ENCODE assay signal across 10 cellular contexts in the genomic region with DNA sequence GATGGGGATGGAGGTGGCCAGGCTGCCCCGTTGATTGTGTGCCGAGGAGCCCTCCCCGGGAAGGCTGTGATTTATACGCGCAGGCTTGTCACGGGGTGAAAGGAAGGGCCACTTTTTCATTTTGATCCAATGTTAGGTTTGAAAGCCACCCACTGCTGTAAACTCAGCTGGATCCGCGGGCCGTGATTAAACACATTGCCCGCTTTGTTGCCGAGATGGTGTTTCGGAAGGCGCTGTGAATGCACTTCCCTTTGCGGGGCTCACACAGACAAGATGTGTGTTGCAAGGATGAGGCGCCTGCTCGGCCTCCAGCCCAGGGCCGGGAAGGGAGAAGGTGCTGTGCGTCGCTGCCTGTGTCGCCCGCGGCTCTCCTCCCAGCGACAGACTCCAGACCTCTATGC.
DNase-seq lines count a peak whose midpoint lies in the region; ATAC-seq and TF ChIP-seq lines count a peak whose summit lies in the region.
"Had no signal": no experiment of that assay in that cellular context is flagged by ENCODE, and none has a peak within 500 bp of the region (broad histone marks: within the 10 kb centered on the region; RNA-seq: fewer than 3 reads in every experiment).

No MANE protein-coding gene starts in this region.

- H4K5ac ChIP-seq in H9 (ENCODE audit: insufficient read length, low read depth, low read length), result no peak overlapping the region

- H3K23ac ChIP-seq in H9 (ENCODE audit: insufficient read length, low read depth, low read length), result no peak overlapping the region

- no peaks in the 10 kb centered on the region for H3F3A ChIP-seq in MM.1S (ENCODE audit: insufficient read depth, low read length)

- H3K4me3 Mint-ChIP-seq in H9, result peak overlapping the region; percentile 64 to 74

- no peaks in the 10 kb centered on the region for H3K9me2 ChIP-seq in MM.1S (replicated peaks; ENCODE audit: insufficient read depth, low read length)

- H3K14ac ChIP-seq in H9 (ENCODE audit: insufficient read depth, low read length), result no peak overlapping the region

- peak; percentile 72 for DNase-seq in H9
- peak; percentile 31 for DNase-seq in cerebellum (ENCODE audit: low spot score)
- peak; percentile 52 for DNase-seq in inferior parietal cortex (ENCODE audit: extremely low spot score)
- DNase-seq in psoas muscle, result peak; percentile 27 to 62
- no peak for DNase-seq in stimulated activated CD4-positive, alpha-beta T cell treated with anti-CD3 and anti-CD28 coated beads, Interleukin-1b, Interleukin-23, amount 100 ng/mL, for 48 hours
- DNase-seq in MM.1S, result no peak
- DNase-seq in activated CD4-positive, CD25-positive, alpha-beta regulatory T cell treated with anti-CD3 and anti-CD28 coated beads, Interleukin-2, amount 50 U/mL, for 72 hours, result no peak
- DNase-seq in SIG-M5 (lab: John Stamatoyannopoulos, UW), result no peak
- DNase-seq: activated naive CD4-positive, alpha-beta T cell; NCI-H345 had no signal

- H3K9me3 ChIP-seq in H9 (ENCODE audit: control insufficient read depth, low read depth, low read length) (no peaks in the 10 kb centered on the region), psoas muscle (no peaks in the 10 kb centered on the region), MM.1S (replicated peaks; ENCODE audit: insufficient read depth, low read length) (no peaks in the 10 kb centered on the region)

- H3K79me1 ChIP-seq in H9 (ENCODE audit: insufficient read depth, low read depth, low read length, poor library complexity, severe bottlenecking), result no peaks in the 10 kb centered on the region

- H3K36me3 ChIP-seq in psoas muscle (ENCODE audit: insufficient read depth in 1 of 2, low read depth in 1 of 2) (no peaks in the 10 kb centered on the region), MM.1S (replicated peaks; ENCODE audit: insufficient read depth, low read length) (no peaks in the 10 kb centered on the region)

- H3T11ph ChIP-seq in H9 (ENCODE audit: low read length), result no peak overlapping the region

- H3K4me2 ChIP-seq in H9 (ENCODE audit: insufficient read depth, insufficient read length, low read length) (peak overlapping the region; percentile 85), MM.1S (ENCODE audit: low read depth, low read length) (no peak overlapping the region)

- H3K4me3 ChIP-seq in psoas muscle (peak overlapping the region; percentile 44), MM.1S (ENCODE audit: low read length) (no peak overlapping the region)

- no peak overlapping the region for H2BK20ac ChIP-seq in H9 (ENCODE audit: low read depth, low read length, poor library complexity, severe bottlenecking)

- H2BK5ac ChIP-seq in H9 (ENCODE audit: insufficient read length, low read length), result no peak overlapping the region

- no peak overlapping the region for H4K8ac ChIP-seq in H9 (replicated peaks; ENCODE audit: insufficient read length, low read depth, low read length)

- no peak overlapping the region for H3K56ac ChIP-seq in H9 (ENCODE audit: insufficient read length, low read depth, low read length)

- no CpG with 5 or more reads among the region's 23 CpGs for WGBS in H9 (ENCODE audit: extremely low coverage, insufficient read length, low lambda C conversion rate)
- WGBS in psoas muscle, 3 donors, result 2 to 5% (median 4%) methylated on average over 23 of the region's 23 CpGs

- H3K4me1 ChIP-seq in H9 (ENCODE audit: insufficient read depth, low read length), result no peaks in the 10 kb centered on the region; the same call in 1 of the 2 replicates
- H3K4me1 ChIP-seq in psoas muscle, result no peaks in the 10 kb centered on the region
- no peaks in the 10 kb centered on the region for H3K4me1 ChIP-seq in MM.1S (ENCODE audit: low read length)

- H4K20me1 ChIP-seq in H9 (ENCODE audit: control insufficient read depth, insufficient read depth, insufficient read length), result no peaks in the 10 kb centered on the region
- H4K20me1 ChIP-seq in MM.1S (ENCODE audit: insufficient read depth, low read length), result no peaks in the 10 kb centered on the region

- no peak overlapping the region for H4K91ac ChIP-seq in H9 (ENCODE audit: insufficient read length, low read depth, low read length)

- no peak overlapping the region for H2AK5ac ChIP-seq in H9 (ENCODE audit: insufficient read length, low read length)

- no peak overlapping the region for H3K27ac ChIP-seq in H9 (ENCODE audit: insufficient read length, low read depth, low read length)
- H3K27ac ChIP-seq in psoas muscle, result no peak overlapping the region
- no peak overlapping the region for H3K27ac ChIP-seq in MM.1S (ENCODE audit: low read length)

- H2AFZ ChIP-seq in H9 (ENCODE audit: low read length) (no peak overlapping the region), MM.1S (ENCODE audit: low read length) (no peak overlapping the region)

- no peaks in the 10 kb centered on the region for H3K79me2 ChIP-seq in H9 (ENCODE audit: insufficient read depth, low read length)
- no peaks in the 10 kb centered on the region for H3K79me2 ChIP-seq in MM.1S (ENCODE audit: low read length)

- H3K4ac ChIP-seq in H9 (ENCODE audit: low read depth, low read length), result no peak overlapping the region

- no peaks in the 10 kb centered on the region for H3K36me3 Mint-ChIP-seq in H9 (ENCODE audit: insufficient read depth in 1 of 3, low read depth in 3 of 3)

- no peak overlapping the region for H2BK120ac ChIP-seq in H9 (ENCODE audit: low read depth, low read length, poor library complexity, severe bottlenecking)

- TF ChIP-seq CTCF in H9 (conservative IDR thresholded peaks at IDR 0.05) (no peak), psoas muscle (IDR thresholded peaks at IDR 0.05) (no peak), MM.1S (IDR thresholded peaks at IDR 0.05; ENCODE audit: low read length) (no peak)

- no peaks in the 10 kb centered on the region for H3K9me3 Mint-ChIP-seq in H9

- H3K18ac ChIP-seq in H9 (ENCODE audit: insufficient read length, low read depth, low read length), result no peak overlapping the region

- H3K4me1 Mint-ChIP-seq in H9, result peaks cover 21 to 28% of the 10 kb centered on the region in 2 experiments

- no peak overlapping the region for H3K9ac ChIP-seq in H9 (ENCODE audit: extremely low read depth, insufficient read length, low read length)
- H3K9ac ChIP-seq in MM.1S (ENCODE audit: low read length), result no peak overlapping the region

- intact Hi-C loops in psoas muscle (cut with DNase I), result no loop called here

- H3K27ac Mint-ChIP-seq in H9, result no peak overlapping the region

- no peak overlapping the region for H2BK15ac ChIP-seq in H9 (ENCODE audit: low read depth, low read length)

- H3K27me3 ChIP-seq in H9 (ENCODE audit: insufficient read depth, low read length) (peaks cover 4% of the 10 kb centered on the region; the same call in 1 of the 2 replicates), psoas muscle (ENCODE audit: insufficient read depth in 3 of 3, low read length in 2 of 3) (peaks cover 0 to 25% (median 0%) of the 10 kb centered on the region in 3 donors), MM.1S (replicated peaks; ENCODE audit: insufficient read depth, low read length) (no peaks in the 10 kb centered on the region)

- no peaks in the 10 kb centered on the region for H3K23me2 ChIP-seq in H9 (ENCODE audit: insufficient read length, low read depth, low read length, poor library complexity, severe bottlenecking)

- H2BK12ac ChIP-seq in H9 (ENCODE audit: insufficient read length, low read depth, low read length), result no peak overlapping the region

- peaks cover 86% of the 10 kb centered on the region for H3K27me3 Mint-ChIP-seq in H9 (ENCODE audit: low read depth)

- no peak for ATAC-seq in psoas muscle

Comparison
In these comparisons a context has a peak if more than half of its experiments do, and no peak if none do; other contexts are left out.
1. DNase-seq: peak in H9 (single experiment), cerebellum (single experiment), inferior parietal cortex (single experiment) and psoas muscle (2 of 2); none in stimulated activated CD4-positive, alpha-beta T cell treated with anti-CD3 and anti-CD28 coated beads, Interleukin-1b, Interleukin-23, amount 100 ng/mL, for 48 hours (single experiment), MM.1S (single experiment), activated CD4-positive, CD25-positive, alpha-beta regulatory T cell treated with anti-CD3 and anti-CD28 coated beads, Interleukin-2, amount 50 U/mL, for 72 hours (single experiment) and SIG-M5 (single experiment).